In the genomic region with DNA sequence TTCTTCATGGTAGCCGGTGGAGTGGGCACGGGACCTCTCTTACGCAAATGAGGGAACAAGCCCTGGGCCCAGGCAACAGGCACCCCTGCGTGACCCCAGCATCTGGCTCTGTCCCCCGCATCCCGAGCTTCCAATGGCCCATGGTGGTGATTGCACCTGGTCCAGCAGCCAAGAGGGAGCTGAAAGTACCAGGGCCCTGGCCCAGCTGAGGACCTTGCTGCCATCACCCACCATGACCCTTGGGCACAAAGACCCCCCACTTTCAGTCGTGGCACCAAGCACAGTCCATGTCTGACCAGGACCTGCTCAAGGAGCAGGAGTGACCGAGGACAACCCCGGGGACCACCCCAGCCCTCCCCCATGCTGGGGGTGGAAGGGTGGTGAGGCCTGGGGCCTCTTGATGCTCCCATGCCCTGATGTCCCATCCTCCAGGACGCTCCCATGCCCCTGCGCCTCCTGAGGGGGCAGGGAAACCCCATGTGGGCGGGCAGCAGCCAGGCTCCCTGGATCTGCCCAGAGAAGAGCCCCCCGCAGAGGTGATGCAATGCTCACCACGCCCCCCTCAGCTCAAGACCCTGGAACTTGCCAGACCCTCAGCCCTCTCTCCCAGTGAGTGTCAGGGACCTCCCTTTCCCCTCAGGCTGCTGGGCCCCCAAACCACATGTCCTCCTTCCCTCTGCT, we compare ENCODE assay signal across 19 cellular contexts.
"Had no signal": no experiment of that assay in that cellular context is flagged by ENCODE, and none has a peak within 500 bp of the region (broad histone marks: within the 10 kb centered on the region; RNA-seq: fewer than 3 reads in every experiment).

No MANE protein-coding gene starts in this region.

- H3K4me3 ChIP-seq: esophagus squamous epithelium, gastroesophageal sphincter, pancreas, prostate gland, right lobe of liver, stomach, thoracic aorta, transverse colon had no signal

- ATAC-seq: gastroesophageal sphincter; natural killer cell; pancreas; right lobe of liver; stimulated activated memory B cell treated with anti-CD40 and anti-IgM and Interleukin-4, amounts not matched to agents 10 μg/mL and 1 μg/mL and 100 μg/mL, for 72 hours had no signal

- DNase-seq: esophagus squamous epithelium; foreskin fibroblast; natural killer cell; nucleus accumbens; stimulated activated CD4-positive, alpha-beta T cell treated with anti-CD3 and anti-CD28 coated beads, Interleukin-15, amount 100 ng/mL, for 24 hours; stimulated activated CD4-positive, alpha-beta T cell treated with anti-CD3 and anti-CD28 coated beads, Interleukin-1b, Interleukin-23, amount 100 ng/mL, for 48 hours; stimulated activated CD4-positive, alpha-beta T cell treated with anti-CD3 and anti-CD28 coated beads, Interleukin-4, amount 100 ng/mL, for 24 hours; stomach; substantia nigra; transverse colon had no signal

- H3K27ac Mint-ChIP-seq: dendritic cell treated with granulocyte-macrophage colony-stimulating factor and Interleukin-4, amounts not matched to agents 40 ng/mL and 50 ng/mL, for 4 days; mesothelial cell of epicardium; natural killer cell; stimulated activated memory B cell treated with anti-CD40 and anti-IgM and Interleukin-4, amounts not matched to agents 10 μg/mL and 1 μg/mL and 100 μg/mL, for 72 hours had no signal

- H3K4me1 ChIP-seq: gastroesophageal sphincter, pancreas, prostate gland, right lobe of liver, stomach, transverse colon had no signal

- H3K27ac ChIP-seq: esophagus squamous epithelium, gastroesophageal sphincter, pancreas, prostate gland, right lobe of liver, stomach, thoracic aorta, transverse colon had no signal

- H3K27me3 Mint-ChIP-seq: dendritic cell treated with granulocyte-macrophage colony-stimulating factor and Interleukin-4, amounts not matched to agents 40 ng/mL and 50 ng/mL, for 4 days had no signal

- H3K27me3 ChIP-seq: esophagus squamous epithelium, gastroesophageal sphincter, pancreas, right lobe of liver, stomach, transverse colon had no signal

- H3K36me3 Mint-ChIP-seq: natural killer cell; stimulated activated memory B cell treated with anti-CD40 and anti-IgM and Interleukin-4, amounts not matched to agents 10 μg/mL and 1 μg/mL and 100 μg/mL, for 72 hours had no signal

- H3K9me3 ChIP-seq: esophagus squamous epithelium, gastroesophageal sphincter, pancreas, prostate gland, right lobe of liver, thoracic aorta, transverse colon had no signal

- H3K4me1 Mint-ChIP-seq: natural killer cell; stimulated activated memory B cell treated with anti-CD40 and anti-IgM and Interleukin-4, amounts not matched to agents 10 μg/mL and 1 μg/mL and 100 μg/mL, for 72 hours had no signal

- H3K36me3 ChIP-seq: esophagus squamous epithelium, gastroesophageal sphincter, pancreas, prostate gland, right lobe of liver, stomach, thoracic aorta, transverse colon had no signal

- H3K4me3 Mint-ChIP-seq: dendritic cell treated with granulocyte-macrophage colony-stimulating factor and Interleukin-4, amounts not matched to agents 40 ng/mL and 50 ng/mL, for 4 days; mesothelial cell of epicardium; natural killer cell; neural crest cell; stimulated activated memory B cell treated with anti-CD40 and anti-IgM and Interleukin-4, amounts not matched to agents 10 μg/mL and 1 μg/mL and 100 μg/mL, for 72 hours had no signal
